29 cellular contexts compared by ENCODE assay signal in the genomic region with DNA sequence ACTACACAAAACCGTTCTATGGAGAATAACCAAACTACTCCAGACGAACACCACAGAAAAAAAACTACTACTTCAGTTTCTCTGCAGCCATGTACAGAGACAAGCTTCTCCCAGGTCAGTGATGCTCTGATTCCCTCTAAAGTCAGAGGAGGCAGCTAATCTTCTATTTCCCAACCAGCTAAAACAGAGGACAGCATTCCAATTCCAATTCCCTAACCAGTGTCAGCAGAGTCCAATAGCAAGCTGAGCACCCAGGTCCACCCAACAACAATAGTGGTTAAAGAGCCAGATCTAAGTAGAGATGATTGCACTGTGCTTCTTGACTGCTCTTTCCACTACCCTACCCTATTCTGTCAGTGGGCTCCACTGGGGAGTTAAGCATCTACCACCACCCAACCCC. TPM values are rescaled to one million over a fixed set of nuclear protein-coding genes. Genes with fewer than 3 reads are reported as not detected.
"Had no signal": no experiment of that assay in that cellular context is flagged by ENCODE, and none has a peak within 500 bp of the region (broad histone marks: within the 10 kb centered on the region; RNA-seq: fewer than 3 reads in every experiment).

No MANE protein-coding gene starts in this region.

- H3K9me3 ChIP-seq: neutrophil, thoracic aorta had no signal

- H3K4me1 ChIP-seq: sigmoid colon, stomach, transverse colon had no signal

- H3K27me3 ChIP-seq: neutrophil, sigmoid colon, stomach, transverse colon had no signal

- H3K36me3 ChIP-seq: neutrophil, sigmoid colon, stomach, thoracic aorta, transverse colon had no signal

- H3K27ac Mint-ChIP-seq: naive thymus-derived CD4-positive, alpha-beta T cell had no signal

- H3K27ac ChIP-seq: coronary artery, dorsolateral prefrontal cortex, neutrophil, sigmoid colon, skin epidermis, stomach, thoracic aorta, transverse colon had no signal

- H3K4me3 ChIP-seq: coronary artery, dorsolateral prefrontal cortex, sigmoid colon, skin epidermis, stomach, thoracic aorta, transverse colon had no signal

- H3K4me3 Mint-ChIP-seq: naive thymus-derived CD4-positive, alpha-beta T cell had no signal

- DNase-seq: dorsolateral prefrontal cortex; effector CD8-positive, alpha-beta T cell; foreskin melanocyte; head of caudate nucleus; hippocampal formation; left colon; naive thymus-derived CD4-positive, alpha-beta T cell; posterior cingulate gyrus; sigmoid colon; stimulated activated CD4-positive, alpha-beta T cell treated with anti-CD3 and anti-CD28 coated beads, Interleukin-2, amount 100 ng/mL, for 24 hours; stimulated activated CD4-positive, alpha-beta T cell treated with anti-CD3 and anti-CD28 coated beads, Interleukin-4, amount 100 ng/mL, for 4 hours; stimulated activated naive CD4-positive, alpha-beta T cell; stomach; substantia nigra; transverse colon had no signal

- ATAC-seq: left colon; naive thymus-derived CD4-positive, alpha-beta T cell had no signal

RNA-seq across cellular contexts. Expression of a gene that starts 6.7 kb away (rescaled TPM):
- total RNA-seq: dorsolateral prefrontal cortex; kidney epithelial cell; left colon; liver; lung microvascular endothelial cell; mesenteric fat pad; mononuclear cell; naive thymus-derived CD4-positive, alpha-beta T cell; osteocyte; pulmonary artery endothelial cell; sigmoid colon; stomach; thoracic aorta; transverse colon; urinary bladder had no signal
- polyA plus RNA-seq: esophagus, liver, neural cell, stomach, urinary bladder had no signal
